ENCODE assay signal across 9 cellular contexts in the genomic region with DNA sequence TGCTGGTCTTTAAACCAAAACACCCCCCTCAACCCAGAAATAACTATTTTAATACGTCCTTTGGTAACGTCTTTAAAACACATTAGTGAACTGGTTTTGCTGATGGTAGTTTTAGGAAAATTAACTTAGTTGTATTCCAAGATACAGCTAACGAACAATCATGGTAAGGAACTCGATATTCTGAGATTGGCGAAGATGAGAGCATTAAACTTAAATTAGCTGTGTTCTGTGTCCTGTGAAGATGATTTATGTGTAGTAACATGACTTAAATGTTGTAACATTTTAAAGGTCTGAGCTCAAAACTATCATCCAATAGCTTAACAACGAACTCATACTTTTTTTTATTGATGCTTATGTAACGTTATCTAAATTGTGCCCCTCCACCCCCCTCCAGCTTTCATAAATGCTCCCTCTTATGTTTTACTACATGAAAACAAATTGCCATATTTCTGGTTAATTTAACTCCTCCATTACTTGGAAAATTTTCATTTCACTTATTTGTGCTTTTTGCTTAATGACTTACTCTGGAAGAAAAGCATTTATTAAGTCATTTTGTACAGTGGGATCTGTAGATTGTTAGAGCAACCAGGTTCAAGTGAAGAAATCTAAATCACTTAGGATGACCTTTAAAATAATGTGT. TPM values are rescaled to one million over a fixed set of nuclear protein-coding genes. Genes with fewer than 3 reads are reported as not detected.
A peak's percentile ranks its signal among the peaks of the same experiment; 100 is the strongest.
DNase-seq lines count a peak whose midpoint lies in the region; ATAC-seq and TF ChIP-seq lines count a peak whose summit lies in the region.
"Had no signal": no experiment of that assay in that cellular context is flagged by ENCODE, and none has a peak within 500 bp of the region (broad histone marks: within the 10 kb centered on the region; RNA-seq: fewer than 3 reads in every experiment).

No MANE protein-coding gene starts in this region.

- no peak overlapping the region for H3K9ac ChIP-seq in SK-N-SH

- no peaks in the 10 kb centered on the region for H3K9me3 ChIP-seq in SK-N-SH
- peaks cover 3% of the 10 kb centered on the region for H3K9me3 ChIP-seq in iPS-18c (ENCODE audit: control insufficient read depth, insufficient read depth, low read length)

- H3K9me2 ChIP-seq in SK-N-SH: no peaks in the 10 kb centered on the region

- ATAC-seq in SK-N-SH treated with all-trans-retinoic acid at 6 μM for 48 hours (no peak), HG02678 (IDR thresholded peaks at IDR 0.05; ENCODE audit: unreplicated experiment) (no peak), HG02763 (IDR thresholded peaks at IDR 0.05; ENCODE audit: unreplicated experiment) (no peak)
- no peak for ATAC-seq in stimulated activated naive B cell treated with anti-CD40 and anti-IgM and Interleukin-4, amounts not matched to agents 10 μg/mL and 1 μg/mL and 100 μg/mL, for 72 hours (replicated peaks)

- peaks cover 13% of the 10 kb centered on the region for H3K4me1 Mint-ChIP-seq in activated CD4-positive, alpha-beta memory T cell treated with anti-CD3 and anti-CD28 coated beads for 36 hours (ENCODE audit: low read depth)
- H3K4me1 Mint-ChIP-seq in stimulated activated naive B cell treated with anti-CD40 and anti-IgM and Interleukin-4, amounts not matched to agents 10 μg/mL and 1 μg/mL and 100 μg/mL, for 72 hours: peaks cover 9 to 19% of the 10 kb centered on the region in 2 donors

- H3K79me2 ChIP-seq in SK-N-SH (ENCODE audit: insufficient read depth): no peaks in the 10 kb centered on the region

- no peak for TF ChIP-seq EP300 in SK-N-SH (IDR thresholded peaks at IDR 0.05; ENCODE audit: borderline replicate concordance in 1 of 2, low read depth in 1 of 2, low read length in 1 of 2)

- peaks cover 12% of the 10 kb centered on the region; the same call in 1 of the 2 replicates for H3K27me3 ChIP-seq in SK-N-SH (ENCODE audit: insufficient read depth)

- no peak for TF ChIP-seq CTCF in SK-N-SH (IDR thresholded peaks at IDR 0.05)
- TF ChIP-seq CTCF in foreskin fibroblast (IDR thresholded peaks at IDR 0.05; ENCODE audit: low read depth, low read length): no peak

- DNase-seq in SK-N-SH (no peak), foreskin fibroblast (no peak)
- no peak for DNase-seq in activated CD4-positive, alpha-beta memory T cell treated with anti-CD3 and anti-CD28 coated beads for 36 hours
- no peak for DNase-seq in stimulated activated naive B cell treated with anti-CD40 and anti-IgM and Interleukin-4, amounts not matched to agents 10 μg/mL and 1 μg/mL and 100 μg/mL, for 72 hours
- DNase-seq: HFFc6 had no signal

- H2AFZ ChIP-seq in SK-N-SH (ENCODE audit: low read depth): no peak overlapping the region

- H3K36me3 ChIP-seq in SK-N-SH (replicated peaks in 1 of 2; ENCODE audit: control insufficient read depth in 1 of 2, insufficient read depth in 2 of 2, low read length in 1 of 2): no peaks in the 10 kb centered on the region

- intact Hi-C loops in activated CD4-positive, alpha-beta memory T cell treated with anti-CD3 and anti-CD28 coated beads for 36 hours (cut with micrococcal nuclease): loop anchor here (2.0 kb wide), 1 partner anchor 160 kb away; no protein-coding TSS in a partner anchor

- 52% methylated on average over 7 of the region's 7 CpGs for WGBS in SK-N-SH (ENCODE audit: low lambda C conversion rate)

- no peaks in the 10 kb centered on the region for H3K36me3 Mint-ChIP-seq in activated CD4-positive, alpha-beta memory T cell treated with anti-CD3 and anti-CD28 coated beads for 36 hours
- no peaks in the 10 kb centered on the region for H3K36me3 Mint-ChIP-seq in stimulated activated naive B cell treated with anti-CD40 and anti-IgM and Interleukin-4, amounts not matched to agents 10 μg/mL and 1 μg/mL and 100 μg/mL, for 72 hours

- TF ChIP-seq RAD21 in SK-N-SH (IDR thresholded peaks at IDR 0.05; ENCODE audit: low read length): no peak

- peaks cover 31% of the 10 kb centered on the region for H3K27me3 Mint-ChIP-seq in activated CD4-positive, alpha-beta memory T cell treated with anti-CD3 and anti-CD28 coated beads for 36 hours
- H3K27me3 Mint-ChIP-seq in stimulated activated naive B cell treated with anti-CD40 and anti-IgM and Interleukin-4, amounts not matched to agents 10 μg/mL and 1 μg/mL and 100 μg/mL, for 72 hours: peaks cover 53 to 55% of the 10 kb centered on the region in 2 donors

- H3K9me3 Mint-ChIP-seq in activated CD4-positive, alpha-beta memory T cell treated with anti-CD3 and anti-CD28 coated beads for 36 hours: no peaks in the 10 kb centered on the region
- H3K9me3 Mint-ChIP-seq in stimulated activated naive B cell treated with anti-CD40 and anti-IgM and Interleukin-4, amounts not matched to agents 10 μg/mL and 1 μg/mL and 100 μg/mL, for 72 hours: no peaks in the 10 kb centered on the region

- no peak overlapping the region for H3K27ac Mint-ChIP-seq in activated CD4-positive, alpha-beta memory T cell treated with anti-CD3 and anti-CD28 coated beads for 36 hours
- no peak overlapping the region for H3K27ac Mint-ChIP-seq in stimulated activated naive B cell treated with anti-CD40 and anti-IgM and Interleukin-4, amounts not matched to agents 10 μg/mL and 1 μg/mL and 100 μg/mL, for 72 hours
- H3K27ac Mint-ChIP-seq: HFFc6 had no signal

- POLR2A ChIA-PET in SK-N-SH (lab: Yijun Ruan, JAX): no interaction called here
- POLR2A ChIA-PET in activated CD4-positive, alpha-beta memory T cell treated with anti-CD3 and anti-CD28 coated beads for 36 hours (lab: Charles Lee): no interaction called here

- H3K4me1 ChIP-seq in SK-N-SH (ENCODE audit: control insufficient read depth in 1 of 2, insufficient read depth in 2 of 2, low read depth in 1 of 2, low read length in 1 of 2): peaks cover 0 to 18% of the 10 kb centered on the region in 2 experiments; a peak in 2 of 4 replicates

- peak overlapping the region; percentile 68 for H3K4me3 Mint-ChIP-seq in activated CD4-positive, alpha-beta memory T cell treated with anti-CD3 and anti-CD28 coated beads for 36 hours
- H3K4me3 Mint-ChIP-seq in stimulated activated naive B cell treated with anti-CD40 and anti-IgM and Interleukin-4, amounts not matched to agents 10 μg/mL and 1 μg/mL and 100 μg/mL, for 72 hours: peak overlapping the region; percentile 78 to 80
- H3K4me3 Mint-ChIP-seq: HFFc6 had no signal

- CTCF ChIA-PET in SK-N-SH (lab: Yijun Ruan, JAX): interaction anchor here (0.6 to 4.6 kb wide), 32 partner anchors 10 to 1328 kb away, joined by 3 to 36 read pairs (median 4); no protein-coding TSS in a partner anchor
- CTCF ChIA-PET in activated CD4-positive, alpha-beta memory T cell treated with anti-CD3 and anti-CD28 coated beads for 36 hours (lab: Charles Lee): interaction anchor here (1.0 to 1.4 kb wide), 3 partner anchors 24 to 595 kb away, joined by 3 to 6 read pairs (median 3); no protein-coding TSS in a partner anchor

- peak overlapping the region; percentile 62; the same call in 1 of the 2 replicates for H3K4me2 ChIP-seq in SK-N-SH

- no peaks in the 10 kb centered on the region for H3F3A ChIP-seq in SK-N-SH (replicated peaks; ENCODE audit: insufficient read depth)

- H3K27ac ChIP-seq in SK-N-SH (ENCODE audit: low read depth in 2 of 2, low read length in 1 of 2): no peak overlapping the region

- H4K20me1 ChIP-seq in SK-N-SH (ENCODE audit: insufficient read depth): no peaks in the 10 kb centered on the region

- H3K4me3 ChIP-seq in SK-N-SH (ENCODE audit: low read depth in 2 of 2, low read length in 1 of 2) (peak overlapping the region in 1 of 2 experiments; percentile 62; a peak in 2 of 4 replicates), iPS-18c (ENCODE audit: insufficient read depth, low read depth, low read length) (peak overlapping the region; percentile 65; the same call in 1 of the 2 replicates), foreskin fibroblast (ENCODE audit: low read depth in 1 of 2, low read length in 2 of 2) (peak overlapping the region in 1 of 2 donors; percentile 78)

TF ChIP-seq in SK-N-SH, 30 proteins besides CTCF, POLR2A, EP300 and RAD21 (continues in another document):
- no peak for TF ChIP-seq CHD2 (IDR thresholded peaks at IDR 0.05; ENCODE audit: low read length, partially characterized antibody)
- no peak for TF ChIP-seq YY1 (IDR thresholded peaks at IDR 0.05; ENCODE audit: low read depth)
- TF ChIP-seq, protein P1, sequence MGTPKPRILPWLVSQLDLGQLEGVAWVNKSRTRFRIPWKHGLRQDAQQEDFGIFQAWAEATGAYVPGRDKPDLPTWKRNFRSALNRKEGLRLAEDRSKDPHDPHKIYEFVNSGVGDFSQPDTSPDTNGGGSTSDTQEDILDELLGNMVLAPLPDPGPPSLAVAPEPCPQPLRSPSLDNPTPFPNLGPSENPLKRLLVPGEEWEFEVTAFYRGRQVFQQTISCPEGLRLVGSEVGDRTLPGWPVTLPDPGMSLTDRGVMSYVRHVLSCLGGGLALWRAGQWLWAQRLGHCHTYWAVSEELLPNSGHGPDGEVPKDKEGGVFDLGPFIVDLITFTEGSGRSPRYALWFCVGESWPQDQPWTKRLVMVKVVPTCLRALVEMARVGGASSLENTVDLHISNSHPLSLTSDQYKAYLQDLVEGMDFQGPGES (IDR thresholded peaks at IDR 0.05; ENCODE audit: low read depth, low read length): no peak
- TF ChIP-seq ELF1 (IDR thresholded peaks at IDR 0.05): no peak

TF ChIP-seq in SK-N-SH treated with all-trans-retinoic acid at 6 μM for 48 hours, 23 proteins besides CTCF, POLR2A, EP300 and RAD21 (continues in another document):
- TF ChIP-seq ARNTL (CRISPR knock-in tag; IDR thresholded peaks at IDR 0.05; ENCODE audit: borderline replicate concordance, low read depth) (no peak), SNAI2 (CRISPR knock-in tag; IDR thresholded peaks at IDR 0.05) (no peak), ZNF565 (CRISPR knock-in tag; conservative IDR thresholded peaks at IDR 0.05; ENCODE audit: low read depth) (no peak), ZNF70 (CRISPR knock-in tag; IDR thresholded peaks at IDR 0.05) (no peak)
- TF ChIP-seq, protein P2, sequence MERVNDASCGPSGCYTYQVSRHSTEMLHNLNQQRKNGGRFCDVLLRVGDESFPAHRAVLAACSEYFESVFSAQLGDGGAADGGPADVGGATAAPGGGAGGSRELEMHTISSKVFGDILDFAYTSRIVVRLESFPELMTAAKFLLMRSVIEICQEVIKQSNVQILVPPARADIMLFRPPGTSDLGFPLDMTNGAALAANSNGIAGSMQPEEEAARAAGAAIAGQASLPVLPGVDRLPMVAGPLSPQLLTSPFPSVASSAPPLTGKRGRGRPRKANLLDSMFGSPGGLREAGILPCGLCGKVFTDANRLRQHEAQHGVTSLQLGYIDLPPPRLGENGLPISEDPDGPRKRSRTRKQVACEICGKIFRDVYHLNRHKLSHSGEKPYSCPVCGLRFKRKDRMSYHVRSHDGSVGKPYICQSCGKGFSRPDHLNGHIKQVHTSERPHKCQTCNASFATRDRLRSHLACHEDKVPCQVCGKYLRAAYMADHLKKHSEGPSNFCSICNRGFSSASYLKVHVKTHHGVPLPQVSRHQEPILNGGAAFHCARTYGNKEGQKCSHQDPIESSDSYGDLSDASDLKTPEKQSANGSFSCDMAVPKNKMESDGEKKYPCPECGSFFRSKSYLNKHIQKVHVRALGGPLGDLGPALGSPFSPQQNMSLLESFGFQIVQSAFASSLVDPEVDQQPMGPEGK (CRISPR knock-in tag; IDR thresholded peaks at IDR 0.05; ENCODE audit: borderline replicate concordance): no peak

RNA-seq across cellular contexts. Expression of a gene that starts 1.7 kb away (rescaled TPM):
- 0.96 and 1.2 TPM in 2 replicates for polyA plus RNA-seq in SK-N-SH (2012; rRNA removed)
- 0.51 and 0.87 TPM in 2 replicates for polyA plus RNA-seq in SK-N-SH (2012; cell fraction: cytosol; rRNA removed)
- polyA plus RNA-seq in SK-N-SH (2012; cell fraction: nucleus; rRNA removed): 4.8 and 5.5 TPM in 2 replicates
- total RNA-seq in activated CD4-positive, alpha-beta memory T cell treated with anti-CD3 and anti-CD28 coated beads for 36 hours: under 1 TPM; 0.14 to 0.24 TPM
- total RNA-seq: HFFc6 had no signal
